Comparison of ENCODE assay signal across 1 cellular context in the genomic region with DNA sequence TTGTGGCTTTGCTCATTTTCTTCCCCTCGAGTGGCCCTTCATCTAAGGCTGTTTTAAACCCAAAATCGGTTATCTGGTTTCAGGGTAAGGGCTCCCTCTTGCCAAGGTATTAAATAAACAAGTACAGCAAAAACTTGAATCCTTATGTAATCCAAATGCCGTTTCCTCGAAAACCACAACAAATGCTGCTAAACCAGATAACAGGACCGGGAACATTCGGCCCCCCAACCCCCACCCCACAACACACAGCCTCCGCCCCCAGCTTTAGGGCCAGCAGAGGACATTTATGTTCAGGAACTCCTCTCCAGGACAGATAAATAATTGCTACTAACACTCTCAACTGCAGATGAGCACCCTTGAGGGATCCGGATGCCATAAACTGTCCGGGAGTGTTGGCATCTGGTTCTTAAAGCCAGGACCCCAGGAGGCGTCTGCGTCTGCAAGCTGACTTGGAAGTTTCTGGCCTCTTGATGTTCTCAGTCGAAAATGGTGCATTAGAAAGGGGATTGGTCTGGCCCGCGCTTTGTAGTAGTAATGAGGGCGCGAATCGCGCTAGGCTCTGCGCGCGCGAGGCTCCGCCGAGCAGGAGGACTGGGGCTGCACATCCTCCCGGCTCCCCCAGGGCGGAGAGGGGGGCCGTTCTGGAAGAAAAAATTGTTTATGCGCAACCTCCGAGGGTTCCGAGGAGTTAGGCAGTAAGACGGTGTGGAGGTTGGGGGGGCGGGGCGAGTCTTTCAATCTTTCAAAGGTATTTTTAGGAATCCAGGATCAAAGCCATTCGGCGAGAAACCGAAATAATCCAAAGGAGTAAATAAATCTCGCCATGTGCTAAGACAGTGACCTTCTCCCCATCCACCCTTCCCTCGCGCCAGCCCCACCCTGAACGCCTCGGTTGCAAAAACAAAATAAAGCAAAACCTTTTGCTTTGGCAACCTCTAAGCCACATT.
A peak's percentile ranks its signal among the peaks of the same experiment; 100 is the strongest.
TF ChIP-seq lines count a peak whose summit lies in the region.

No MANE protein-coding gene starts in this region.

TF ChIP-seq in HepG2, 621 proteins besides CTCF, POLR2A, EP300 and RAD21 (continued from another document and continues in another):
- TF ChIP-seq, protein P1, sequence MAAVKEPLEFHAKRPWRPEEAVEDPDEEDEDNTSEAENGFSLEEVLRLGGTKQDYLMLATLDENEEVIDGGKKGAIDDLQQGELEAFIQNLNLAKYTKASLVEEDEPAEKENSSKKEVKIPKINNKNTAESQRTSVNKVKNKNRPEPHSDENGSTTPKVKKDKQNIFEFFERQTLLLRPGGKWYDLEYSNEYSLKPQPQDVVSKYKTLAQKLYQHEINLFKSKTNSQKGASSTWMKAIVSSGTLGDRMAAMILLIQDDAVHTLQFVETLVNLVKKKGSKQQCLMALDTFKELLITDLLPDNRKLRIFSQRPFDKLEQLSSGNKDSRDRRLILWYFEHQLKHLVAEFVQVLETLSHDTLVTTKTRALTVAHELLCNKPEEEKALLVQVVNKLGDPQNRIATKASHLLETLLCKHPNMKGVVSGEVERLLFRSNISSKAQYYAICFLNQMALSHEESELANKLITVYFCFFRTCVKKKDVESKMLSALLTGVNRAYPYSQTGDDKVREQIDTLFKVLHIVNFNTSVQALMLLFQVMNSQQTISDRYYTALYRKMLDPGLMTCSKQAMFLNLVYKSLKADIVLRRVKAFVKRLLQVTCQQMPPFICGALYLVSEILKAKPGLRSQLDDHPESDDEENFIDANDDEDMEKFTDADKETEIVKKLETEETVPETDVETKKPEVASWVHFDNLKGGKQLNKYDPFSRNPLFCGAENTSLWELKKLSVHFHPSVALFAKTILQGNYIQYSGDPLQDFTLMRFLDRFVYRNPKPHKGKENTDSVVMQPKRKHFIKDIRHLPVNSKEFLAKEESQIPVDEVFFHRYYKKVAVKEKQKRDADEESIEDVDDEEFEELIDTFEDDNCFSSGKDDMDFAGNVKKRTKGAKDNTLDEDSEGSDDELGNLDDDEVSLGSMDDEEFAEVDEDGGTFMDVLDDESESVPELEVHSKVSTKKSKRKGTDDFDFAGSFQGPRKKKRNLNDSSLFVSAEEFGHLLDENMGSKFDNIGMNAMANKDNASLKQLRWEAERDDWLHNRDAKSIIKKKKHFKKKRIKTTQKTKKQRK (IDR thresholded peaks at IDR 0.05; ENCODE audit: low read length) = no peak
- TF ChIP-seq ZNF790 (CRISPR knock-in tag; IDR thresholded peaks at IDR 0.05; ENCODE audit: borderline replicate concordance) = no peak
- no peak for TF ChIP-seq AHR (CRISPR knock-in tag; IDR thresholded peaks at IDR 0.05)
- TF ChIP-seq ATAD3A (CRISPR knock-in tag; IDR thresholded peaks at IDR 0.05) = no peak
- TF ChIP-seq, protein P2, sequence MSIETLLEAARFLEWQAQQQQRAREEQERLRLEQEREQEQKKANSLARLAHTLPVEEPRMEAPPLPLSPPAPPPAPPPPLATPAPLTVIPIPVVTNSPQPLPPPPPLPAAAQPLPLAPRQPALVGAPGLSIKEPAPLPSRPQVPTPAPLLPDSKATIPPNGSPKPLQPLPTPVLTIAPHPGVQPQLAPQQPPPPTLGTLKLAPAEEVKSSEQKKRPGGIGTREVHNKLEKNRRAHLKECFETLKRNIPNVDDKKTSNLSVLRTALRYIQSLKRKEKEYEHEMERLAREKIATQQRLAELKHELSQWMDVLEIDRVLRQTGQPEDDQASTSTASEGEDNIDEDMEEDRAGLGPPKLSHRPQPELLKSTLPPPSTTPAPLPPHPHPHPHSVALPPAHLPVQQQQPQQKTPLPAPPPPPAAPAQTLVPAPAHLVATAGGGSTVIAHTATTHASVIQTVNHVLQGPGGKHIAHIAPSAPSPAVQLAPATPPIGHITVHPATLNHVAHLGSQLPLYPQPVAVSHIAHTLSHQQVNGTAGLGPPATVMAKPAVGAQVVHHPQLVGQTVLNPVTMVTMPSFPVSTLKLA (IDR thresholded peaks at IDR 0.05) = no peak
- TF ChIP-seq, protein P3, sequence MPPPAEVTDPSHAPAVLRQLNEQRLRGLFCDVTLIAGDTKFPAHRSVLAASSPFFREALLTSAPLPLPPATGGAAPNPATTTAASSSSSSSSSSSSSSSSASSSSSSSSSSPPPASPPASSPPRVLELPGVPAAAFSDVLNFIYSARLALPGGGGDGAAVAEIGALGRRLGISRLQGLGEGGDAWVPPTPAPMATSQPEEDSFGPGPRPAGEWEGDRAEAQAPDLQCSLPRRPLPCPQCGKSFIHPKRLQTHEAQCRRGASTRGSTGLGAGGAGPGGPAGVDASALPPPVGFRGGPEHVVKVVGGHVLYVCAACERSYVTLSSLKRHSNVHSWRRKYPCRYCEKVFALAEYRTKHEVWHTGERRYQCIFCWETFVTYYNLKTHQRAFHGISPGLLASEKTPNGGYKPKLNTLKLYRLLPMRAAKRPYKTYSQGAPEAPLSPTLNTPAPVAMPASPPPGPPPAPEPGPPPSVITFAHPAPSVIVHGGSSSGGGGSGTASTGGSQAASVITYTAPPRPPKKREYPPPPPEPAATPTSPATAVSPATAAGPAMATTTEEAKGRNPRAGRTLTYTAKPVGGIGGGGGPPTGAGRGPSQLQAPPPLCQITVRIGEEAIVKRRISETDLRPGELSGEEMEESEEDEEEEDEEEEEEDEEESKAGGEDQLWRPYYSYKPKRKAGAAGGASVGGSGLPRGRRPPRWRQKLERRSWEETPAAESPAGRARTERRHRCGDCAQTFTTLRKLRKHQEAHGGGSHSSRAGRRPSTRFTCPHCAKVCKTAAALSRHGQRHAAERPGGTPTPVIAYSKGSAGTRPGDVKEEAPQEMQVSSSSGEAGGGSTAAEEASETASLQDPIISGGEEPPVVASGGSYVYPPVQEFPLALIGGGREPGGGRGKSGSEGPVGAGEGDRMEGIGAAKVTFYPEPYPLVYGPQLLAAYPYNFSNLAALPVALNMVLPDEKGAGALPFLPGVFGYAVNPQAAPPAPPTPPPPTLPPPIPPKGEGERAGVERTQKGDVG (CRISPR knock-in tag; IDR thresholded peaks at IDR 0.05; ENCODE audit: borderline replicate concordance) = no peak
- no peak for TF ChIP-seq SP2 (CRISPR knock-in tag; IDR thresholded peaks at IDR 0.05)
- no peak for TF ChIP-seq ZNF160 (CRISPR knock-in tag; IDR thresholded peaks at IDR 0.05)
- TF ChIP-seq SMYD3 (CRISPR knock-in tag; IDR thresholded peaks at IDR 0.05) = no peak
- no peak for TF ChIP-seq DR1 (CRISPR knock-in tag; IDR thresholded peaks at IDR 0.05)
- TF ChIP-seq TCF7 (IDR thresholded peaks at IDR 0.05; ENCODE audit: low read depth) = peak; percentile 63; the same call in 1 of the 2 replicates
- TF ChIP-seq ZSCAN30 (CRISPR knock-in tag; IDR thresholded peaks at IDR 0.05) = no peak
- no peak for TF ChIP-seq U2AF2 (IDR thresholded peaks at IDR 0.05; ENCODE audit: low read depth, low read length)
- no peak for TF ChIP-seq TCF7L2 (IDR thresholded peaks at IDR 0.05; ENCODE audit: low read depth, low read length)
- no peak for TF ChIP-seq ZNF367 (CRISPR knock-in tag; IDR thresholded peaks at IDR 0.05; ENCODE audit: borderline replicate concordance)
- no peak for TF ChIP-seq ZFP36 (IDR thresholded peaks at IDR 0.05; ENCODE audit: borderline replicate concordance, low read depth, low read length, partially characterized antibody)
- no peak for TF ChIP-seq PLRG1 (conservative IDR thresholded peaks at IDR 0.05)
- TF ChIP-seq RFX5 (IDR thresholded peaks at IDR 0.05; ENCODE audit: low read depth, low read length) = no peak
- no peak for TF ChIP-seq MYNN (CRISPR knock-in tag; IDR thresholded peaks at IDR 0.05; ENCODE audit: low read depth)
- TF ChIP-seq ZNF652 (CRISPR knock-in tag; IDR thresholded peaks at IDR 0.05; ENCODE audit: borderline replicate concordance, low read depth) = no peak
- TF ChIP-seq ZNF510 (CRISPR knock-in tag; IDR thresholded peaks at IDR 0.05; ENCODE audit: low read depth) = no peak
- TF ChIP-seq, protein P4, sequence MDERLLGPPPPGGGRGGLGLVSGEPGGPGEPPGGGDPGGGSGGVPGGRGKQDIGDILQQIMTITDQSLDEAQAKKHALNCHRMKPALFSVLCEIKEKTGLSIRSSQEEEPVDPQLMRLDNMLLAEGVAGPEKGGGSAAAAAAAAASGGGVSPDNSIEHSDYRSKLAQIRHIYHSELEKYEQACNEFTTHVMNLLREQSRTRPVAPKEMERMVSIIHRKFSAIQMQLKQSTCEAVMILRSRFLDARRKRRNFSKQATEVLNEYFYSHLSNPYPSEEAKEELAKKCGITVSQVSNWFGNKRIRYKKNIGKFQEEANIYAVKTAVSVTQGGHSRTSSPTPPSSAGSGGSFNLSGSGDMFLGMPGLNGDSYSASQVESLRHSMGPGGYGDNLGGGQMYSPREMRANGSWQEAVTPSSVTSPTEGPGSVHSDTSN (CRISPR knock-in tag; IDR thresholded peaks at IDR 0.05) = no peak
- TF ChIP-seq, protein P5, sequence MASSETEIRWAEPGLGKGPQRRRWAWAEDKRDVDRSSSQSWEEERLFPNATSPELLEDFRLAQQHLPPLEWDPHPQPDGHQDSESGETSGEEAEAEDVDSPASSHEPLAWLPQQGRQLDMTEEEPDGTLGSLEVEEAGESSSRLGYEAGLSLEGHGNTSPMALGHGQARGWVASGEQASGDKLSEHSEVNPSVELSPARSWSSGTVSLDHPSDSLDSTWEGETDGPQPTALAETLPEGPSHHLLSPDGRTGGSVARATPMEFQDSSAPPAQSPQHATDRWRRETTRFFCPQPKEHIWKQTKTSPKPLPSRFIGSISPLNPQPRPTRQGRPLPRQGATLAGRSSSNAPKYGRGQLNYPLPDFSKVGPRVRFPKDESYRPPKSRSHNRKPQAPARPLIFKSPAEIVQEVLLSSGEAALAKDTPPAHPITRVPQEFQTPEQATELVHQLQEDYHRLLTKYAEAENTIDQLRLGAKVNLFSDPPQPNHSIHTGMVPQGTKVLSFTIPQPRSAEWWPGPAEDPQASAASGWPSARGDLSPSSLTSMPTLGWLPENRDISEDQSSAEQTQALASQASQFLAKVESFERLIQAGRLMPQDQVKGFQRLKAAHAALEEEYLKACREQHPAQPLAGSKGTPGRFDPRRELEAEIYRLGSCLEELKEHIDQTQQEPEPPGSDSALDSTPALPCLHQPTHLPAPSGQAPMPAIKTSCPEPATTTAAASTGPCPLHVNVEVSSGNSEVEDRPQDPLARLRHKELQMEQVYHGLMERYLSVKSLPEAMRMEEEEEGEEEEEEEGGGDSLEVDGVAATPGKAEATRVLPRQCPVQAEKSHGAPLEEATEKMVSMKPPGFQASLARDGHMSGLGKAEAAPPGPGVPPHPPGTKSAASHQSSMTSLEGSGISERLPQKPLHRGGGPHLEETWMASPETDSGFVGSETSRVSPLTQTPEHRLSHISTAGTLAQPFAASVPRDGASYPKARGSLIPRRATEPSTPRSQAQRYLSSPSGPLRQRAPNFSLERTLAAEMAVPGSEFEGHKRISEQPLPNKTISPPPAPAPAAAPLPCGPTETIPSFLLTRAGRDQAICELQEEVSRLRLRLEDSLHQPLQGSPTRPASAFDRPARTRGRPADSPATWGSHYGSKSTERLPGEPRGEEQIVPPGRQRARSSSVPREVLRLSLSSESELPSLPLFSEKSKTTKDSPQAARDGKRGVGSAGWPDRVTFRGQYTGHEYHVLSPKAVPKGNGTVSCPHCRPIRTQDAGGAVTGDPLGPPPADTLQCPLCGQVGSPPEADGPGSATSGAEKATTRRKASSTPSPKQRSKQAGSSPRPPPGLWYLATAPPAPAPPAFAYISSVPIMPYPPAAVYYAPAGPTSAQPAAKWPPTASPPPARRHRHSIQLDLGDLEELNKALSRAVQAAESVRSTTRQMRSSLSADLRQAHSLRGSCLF (CRISPR knock-in tag; IDR thresholded peaks at IDR 0.05; ENCODE audit: borderline replicate concordance) = no peak
- no peak for TF ChIP-seq ZNF83 (CRISPR knock-in tag; IDR thresholded peaks at IDR 0.05; ENCODE audit: borderline replicate concordance)
- TF ChIP-seq, protein P6, sequence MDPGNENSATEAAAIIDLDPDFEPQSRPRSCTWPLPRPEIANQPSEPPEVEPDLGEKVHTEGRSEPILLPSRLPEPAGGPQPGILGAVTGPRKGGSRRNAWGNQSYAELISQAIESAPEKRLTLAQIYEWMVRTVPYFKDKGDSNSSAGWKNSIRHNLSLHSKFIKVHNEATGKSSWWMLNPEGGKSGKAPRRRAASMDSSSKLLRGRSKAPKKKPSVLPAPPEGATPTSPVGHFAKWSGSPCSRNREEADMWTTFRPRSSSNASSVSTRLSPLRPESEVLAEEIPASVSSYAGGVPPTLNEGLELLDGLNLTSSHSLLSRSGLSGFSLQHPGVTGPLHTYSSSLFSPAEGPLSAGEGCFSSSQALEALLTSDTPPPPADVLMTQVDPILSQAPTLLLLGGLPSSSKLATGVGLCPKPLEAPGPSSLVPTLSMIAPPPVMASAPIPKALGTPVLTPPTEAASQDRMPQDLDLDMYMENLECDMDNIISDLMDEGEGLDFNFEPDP (CRISPR knock-in tag; conservative IDR thresholded peaks at IDR 0.05) = no peak
- TF ChIP-seq ZNF549 (CRISPR knock-in tag; IDR thresholded peaks at IDR 0.05) = no peak
- TF ChIP-seq, protein P7, sequence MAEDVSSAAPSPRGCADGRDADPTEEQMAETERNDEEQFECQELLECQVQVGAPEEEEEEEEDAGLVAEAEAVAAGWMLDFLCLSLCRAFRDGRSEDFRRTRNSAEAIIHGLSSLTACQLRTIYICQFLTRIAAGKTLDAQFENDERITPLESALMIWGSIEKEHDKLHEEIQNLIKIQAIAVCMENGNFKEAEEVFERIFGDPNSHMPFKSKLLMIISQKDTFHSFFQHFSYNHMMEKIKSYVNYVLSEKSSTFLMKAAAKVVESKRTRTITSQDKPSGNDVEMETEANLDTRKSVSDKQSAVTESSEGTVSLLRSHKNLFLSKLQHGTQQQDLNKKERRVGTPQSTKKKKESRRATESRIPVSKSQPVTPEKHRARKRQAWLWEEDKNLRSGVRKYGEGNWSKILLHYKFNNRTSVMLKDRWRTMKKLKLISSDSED (CRISPR knock-in tag; IDR thresholded peaks at IDR 0.05) = no peak
- peak; percentile 9; the same call in 1 of the 2 replicates for TF ChIP-seq ZNF264 (CRISPR knock-in tag; IDR thresholded peaks at IDR 0.05)
- TF ChIP-seq ZBTB7B (CRISPR knock-in tag; IDR thresholded peaks at IDR 0.05) = no peak
- TF ChIP-seq, protein P8, sequence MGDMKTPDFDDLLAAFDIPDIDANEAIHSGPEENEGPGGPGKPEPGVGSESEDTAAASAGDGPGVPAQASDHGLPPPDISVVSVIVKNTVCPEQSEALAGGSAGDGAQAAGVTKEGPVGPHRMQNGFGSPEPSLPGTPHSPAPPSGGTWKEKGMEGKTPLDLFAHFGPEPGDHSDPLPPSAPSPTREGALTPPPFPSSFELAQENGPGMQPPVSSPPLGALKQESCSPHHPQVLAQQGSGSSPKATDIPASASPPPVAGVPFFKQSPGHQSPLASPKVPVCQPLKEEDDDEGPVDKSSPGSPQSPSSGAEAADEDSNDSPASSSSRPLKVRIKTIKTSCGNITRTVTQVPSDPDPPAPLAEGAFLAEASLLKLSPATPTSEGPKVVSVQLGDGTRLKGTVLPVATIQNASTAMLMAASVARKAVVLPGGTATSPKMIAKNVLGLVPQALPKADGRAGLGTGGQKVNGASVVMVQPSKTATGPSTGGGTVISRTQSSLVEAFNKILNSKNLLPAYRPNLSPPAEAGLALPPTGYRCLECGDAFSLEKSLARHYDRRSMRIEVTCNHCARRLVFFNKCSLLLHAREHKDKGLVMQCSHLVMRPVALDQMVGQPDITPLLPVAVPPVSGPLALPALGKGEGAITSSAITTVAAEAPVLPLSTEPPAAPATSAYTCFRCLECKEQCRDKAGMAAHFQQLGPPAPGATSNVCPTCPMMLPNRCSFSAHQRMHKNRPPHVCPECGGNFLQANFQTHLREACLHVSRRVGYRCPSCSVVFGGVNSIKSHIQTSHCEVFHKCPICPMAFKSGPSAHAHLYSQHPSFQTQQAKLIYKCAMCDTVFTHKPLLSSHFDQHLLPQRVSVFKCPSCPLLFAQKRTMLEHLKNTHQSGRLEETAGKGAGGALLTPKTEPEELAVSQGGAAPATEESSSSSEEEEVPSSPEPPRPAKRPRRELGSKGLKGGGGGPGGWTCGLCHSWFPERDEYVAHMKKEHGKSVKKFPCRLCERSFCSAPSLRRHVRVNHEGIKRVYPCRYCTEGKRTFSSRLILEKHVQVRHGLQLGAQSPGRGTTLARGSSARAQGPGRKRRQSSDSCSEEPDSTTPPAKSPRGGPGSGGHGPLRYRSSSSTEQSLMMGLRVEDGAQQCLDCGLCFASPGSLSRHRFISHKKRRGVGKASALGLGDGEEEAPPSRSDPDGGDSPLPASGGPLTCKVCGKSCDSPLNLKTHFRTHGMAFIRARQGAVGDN (CRISPR knock-in tag; IDR thresholded peaks at IDR 0.05) = peak; percentile 74
- no peak for TF ChIP-seq EEA1 (CRISPR knock-in tag; IDR thresholded peaks at IDR 0.05; ENCODE audit: borderline replicate concordance)
- TF ChIP-seq NCOR1 (IDR thresholded peaks at IDR 0.05; ENCODE audit: borderline replicate concordance, low read length) = peak; percentile 64
